39 cellular contexts compared by ENCODE assay signal in genomic region chr3:124905093-124905492, GRCh38. TPM values are rescaled to one million over a fixed set of nuclear protein-coding genes. Genes with fewer than 3 reads are reported as not detected.
"Had no signal": no experiment of that assay in that cellular context is flagged by ENCODE, and none has a peak within 500 bp of the region (broad histone marks: within the 10 kb centered on the region; RNA-seq: fewer than 3 reads in every experiment).

No MANE protein-coding gene starts in this region.

- H3K27ac ChIP-seq: ascending aorta, cardiac muscle cell, VCaP had no signal

- FAIRE-seq: bronchial epithelial cell, TTC549 had no signal

- H3K36me3 Mint-ChIP-seq: activated CD8-positive, alpha-beta memory T cell treated with anti-CD3 and anti-CD28 coated beads, Interleukin-2, amount 10 ng/mL, durations not matched to agents 7 days and 5 days; activated naive CD4-positive, alpha-beta T cell treated with anti-CD3 and anti-CD28 coated beads, Interleukin-2, amount 10 ng/mL, durations not matched to agents 7 days and 5 days; activated naive CD4-positive, alpha-beta T cell treated with anti-CD3 and anti-CD28 coated beads, Interleukin-2, amount 50 U/mL, for 24 hours; activated naive CD8-positive, alpha-beta T cell; activated naive CD8-positive, alpha-beta T cell treated with anti-CD3 and anti-CD28 coated beads, Interleukin-2, amount 10 ng/mL, durations not matched to agents 7 days and 5 days; brain had no signal

- H3K27ac Mint-ChIP-seq: activated CD4-positive, alpha-beta memory T cell treated with anti-CD3 and anti-CD28 coated beads, Interleukin-2, amount 10 ng/mL, durations not matched to agents 7 days and 5 days; activated CD4-positive, alpha-beta T cell treated with anti-CD3 and anti-CD28 coated beads for 36 hours; activated CD4-positive, alpha-beta T cell treated with anti-CD3 and anti-CD28 coated beads, Interleukin-2, amount 10 ng/mL, durations not matched to agents 7 days and 5 days; activated CD8-positive, alpha-beta memory T cell treated with anti-CD3 and anti-CD28 coated beads, Interleukin-2, amount 10 ng/mL, durations not matched to agents 7 days and 5 days; activated CD8-positive, alpha-beta T cell treated with anti-CD3 and anti-CD28 coated beads, Interleukin-2, amount 10 ng/mL, durations not matched to agents 7 days and 5 days; activated naive CD4-positive, alpha-beta T cell treated with anti-CD3 and anti-CD28 coated beads, Interleukin-2, amount 10 ng/mL, durations not matched to agents 7 days and 5 days; activated naive CD4-positive, alpha-beta T cell treated with anti-CD3 and anti-CD28 coated beads, Interleukin-2, amount 50 U/mL, for 24 hours; activated naive CD8-positive, alpha-beta T cell; activated naive CD8-positive, alpha-beta T cell treated with anti-CD3 and anti-CD28 coated beads, Interleukin-2, amount 10 ng/mL, durations not matched to agents 7 days and 5 days; activated naive CD8-positive, alpha-beta T cell treated with anti-CD3 and anti-CD28 coated beads, Interleukin-2, amount 50 U/mL, for 24 hours; activated T-cell treated with anti-CD3 and anti-CD28 coated beads, Interleukin-2, amount 50 U/mL, for 24 hours; activated T-helper 2 cell treated with anti-CD3 and anti-CD28 coated beads, Interferon-gamma antibody, Interleukin-2, Interleukin-4, amounts not matched to agents 10 μg/mL and 5 μg/mL and 100 μg/mL, durations not matched to agents 14 hours and 24 hours and 36 hours; brain; T-helper 1 cell treated with Interleukin-12 subunit alpha and Interleukin-12 subunit beta and Interleukin-4 antibody, amounts not matched to agents 30 μg/mL and 1 μg/mL, for 36 hours; T-helper 2 cell treated with Interferon-gamma antibody and Interleukin-4, amounts not matched to agents 5 μg/mL and 100 μg/mL, for 36 hours had no signal

- H3K4me1 Mint-ChIP-seq: activated naive CD8-positive, alpha-beta T cell treated with anti-CD3 and anti-CD28 coated beads, Interleukin-2, amount 10 ng/mL, durations not matched to agents 7 days and 5 days had no signal

- DNase-seq: activated CD4-positive, alpha-beta memory T cell treated with anti-CD3 and anti-CD28 coated beads, Interleukin-2, amount 10 ng/mL, durations not matched to agents 7 days and 5 days; activated CD4-positive, alpha-beta T cell treated with anti-CD3 and anti-CD28 coated beads for 1 hour; activated CD4-positive, alpha-beta T cell treated with anti-CD3 and anti-CD28 coated beads for 36 hours; activated CD4-positive, alpha-beta T cell treated with anti-CD3 and anti-CD28 coated beads for 48 hours; activated CD4-positive, alpha-beta T cell treated with anti-CD3 and anti-CD28 coated beads, Interleukin-2, amount 10 ng/mL, durations not matched to agents 7 days and 5 days; activated CD4-positive, alpha-beta T cell treated with anti-CD3 and anti-CD28 coated beads, Interleukin-2, amount 50 U/mL, for 48 hours; activated CD4-positive, CD25-positive, alpha-beta regulatory T cell; activated CD8-positive, alpha-beta memory T cell treated with anti-CD3 and anti-CD28 coated beads for 24 hours; activated CD8-positive, alpha-beta memory T cell treated with anti-CD3 and anti-CD28 coated beads, Interleukin-2, amount 10 ng/mL, durations not matched to agents 7 days and 5 days; activated CD8-positive, alpha-beta memory T cell treated with anti-CD3 and anti-CD28 coated beads, Interleukin-2, amount 50 U/mL, for 48 hours; activated CD8-positive, alpha-beta T cell treated with anti-CD3 and anti-CD28 coated beads, Interleukin-2, amount 10 ng/mL, durations not matched to agents 7 days and 5 days; activated effector memory CD4-positive, alpha-beta T cell treated with Interleukin-2 at 50 U/mL for 16 hours; activated gamma-delta T cell; activated naive CD4-positive, alpha-beta T cell treated with anti-CD3 and anti-CD28 coated beads, Interleukin-2, amount 10 ng/mL, durations not matched to agents 7 days and 5 days; activated naive CD4-positive, alpha-beta T cell treated with Interleukin-2 at 50 U/mL for 16 hours; activated naive CD8-positive, alpha-beta T cell treated with anti-CD3 and anti-CD28 coated beads, Interleukin-2, amount 10 ng/mL, durations not matched to agents 7 days and 5 days; activated naive CD8-positive, alpha-beta T cell treated with anti-CD3 and anti-CD28 coated beads, Interleukin-2, amount 50 U/mL, for 24 hours; activated T-cell treated with anti-CD3 and anti-CD28 coated beads, Interleukin-2, amount 50 U/mL, for 24 hours; activated T-cell treated with anti-CD3 and anti-CD28 coated beads, Interleukin-2, amount 50 U/mL, for 48 hours; amygdala; anterior cingulate cortex; caudate nucleus; cerebellar nuclear complex; T-helper 1 cell; T-helper 2 cell; T-helper 9 cell had no signal

- H3K4me3 Mint-ChIP-seq: activated CD4-positive, alpha-beta memory T cell treated with anti-CD3 and anti-CD28 coated beads, Interleukin-2, amount 10 ng/mL, durations not matched to agents 7 days and 5 days; activated CD4-positive, alpha-beta T cell treated with anti-CD3 and anti-CD28 coated beads for 36 hours; activated CD4-positive, alpha-beta T cell treated with anti-CD3 and anti-CD28 coated beads, Interleukin-2, amount 10 ng/mL, durations not matched to agents 7 days and 5 days; activated CD8-positive, alpha-beta memory T cell treated with anti-CD3 and anti-CD28 coated beads, Interleukin-2, amount 10 ng/mL, durations not matched to agents 7 days and 5 days; activated CD8-positive, alpha-beta T cell treated with anti-CD3 and anti-CD28 coated beads, Interleukin-2, amount 10 ng/mL, durations not matched to agents 7 days and 5 days; activated naive CD4-positive, alpha-beta T cell treated with anti-CD3 and anti-CD28 coated beads, Interleukin-2, amount 10 ng/mL, durations not matched to agents 7 days and 5 days; activated naive CD4-positive, alpha-beta T cell treated with anti-CD3 and anti-CD28 coated beads, Interleukin-2, amount 50 U/mL, for 24 hours; activated naive CD8-positive, alpha-beta T cell; activated naive CD8-positive, alpha-beta T cell treated with anti-CD3 and anti-CD28 coated beads, Interleukin-2, amount 10 ng/mL, durations not matched to agents 7 days and 5 days; activated naive CD8-positive, alpha-beta T cell treated with anti-CD3 and anti-CD28 coated beads, Interleukin-2, amount 50 U/mL, for 24 hours; activated T-cell treated with anti-CD3 and anti-CD28 coated beads, Interleukin-2, amount 50 U/mL, for 24 hours; brain; central memory CD8-positive, alpha-beta T cell; T-helper 1 cell treated with Interleukin-12 subunit alpha and Interleukin-12 subunit beta and Interleukin-4 antibody, amounts not matched to agents 30 μg/mL and 1 μg/mL, for 36 hours; T-helper 2 cell treated with Interferon-gamma antibody and Interleukin-4, amounts not matched to agents 5 μg/mL and 100 μg/mL, for 36 hours had no signal

- H3K27me3 Mint-ChIP-seq: central memory CD8-positive, alpha-beta T cell had no signal

- H3K9me3 ChIP-seq: ascending aorta had no signal

- ATAC-seq: activated CD4-positive, alpha-beta T cell treated with anti-CD3 and anti-CD28 coated beads for 36 hours; activated CD8-positive, alpha-beta memory T cell treated with anti-CD3 and anti-CD28 coated beads, Interleukin-2, amount 10 ng/mL, durations not matched to agents 7 days and 5 days; activated CD8-positive, alpha-beta T cell treated with anti-CD3 and anti-CD28 coated beads, Interleukin-2, amount 10 ng/mL, durations not matched to agents 7 days and 5 days; activated naive CD8-positive, alpha-beta T cell treated with anti-CD3 and anti-CD28 coated beads, Interleukin-2, amount 50 U/mL, for 24 hours had no signal

- H3K9me3 Mint-ChIP-seq: activated CD4-positive, alpha-beta memory T cell treated with anti-CD3 and anti-CD28 coated beads, Interleukin-2, amount 10 ng/mL, durations not matched to agents 7 days and 5 days; activated CD4-positive, alpha-beta T cell treated with anti-CD3 and anti-CD28 coated beads, Interleukin-2, amount 10 ng/mL, durations not matched to agents 7 days and 5 days; activated naive CD4-positive, alpha-beta T cell treated with anti-CD3 and anti-CD28 coated beads, Interleukin-2, amount 10 ng/mL, durations not matched to agents 7 days and 5 days; activated naive CD4-positive, alpha-beta T cell treated with anti-CD3 and anti-CD28 coated beads, Interleukin-2, amount 50 U/mL, for 24 hours; activated naive CD8-positive, alpha-beta T cell treated with anti-CD3 and anti-CD28 coated beads, Interleukin-2, amount 10 ng/mL, durations not matched to agents 7 days and 5 days; activated naive CD8-positive, alpha-beta T cell treated with anti-CD3 and anti-CD28 coated beads, Interleukin-2, amount 50 U/mL, for 24 hours; activated T-cell treated with anti-CD3 and anti-CD28 coated beads, Interleukin-2, amount 50 U/mL, for 24 hours; activated T-helper 2 cell treated with anti-CD3 and anti-CD28 coated beads, Interferon-gamma antibody, Interleukin-2, Interleukin-4, amounts not matched to agents 10 μg/mL and 5 μg/mL and 100 μg/mL, durations not matched to agents 14 hours and 24 hours and 36 hours; central memory CD8-positive, alpha-beta T cell; T-helper 1 cell treated with Interleukin-12 subunit alpha and Interleukin-12 subunit beta and Interleukin-4 antibody, amounts not matched to agents 30 μg/mL and 1 μg/mL, for 36 hours; T-helper 2 cell treated with Interferon-gamma antibody and Interleukin-4, amounts not matched to agents 5 μg/mL and 100 μg/mL, for 36 hours had no signal

- H3K27me3 ChIP-seq: ascending aorta, cardiac muscle cell had no signal

- H3K4me3 ChIP-seq: ascending aorta, cardiac muscle cell had no signal

- H3K36me3 ChIP-seq: ascending aorta, cardiac muscle cell had no signal

RNA-seq across cellular contexts. Expression of gene ITGB5, which starts 17.9 kb away (rescaled TPM):
- total RNA-seq: activated CD8-positive, alpha-beta T cell treated with anti-CD3 and anti-CD28 coated beads, Interleukin-2, amount 10 ng/mL, durations not matched to agents 7 days and 5 days had no signal

RNA-seq across cellular contexts. Expression of gene MUC13, which starts 29.5 kb away (rescaled TPM):
- total RNA-seq: activated CD4-positive, alpha-beta memory T cell treated with anti-CD3 and anti-CD28 coated beads, Interleukin-2, amount 10 ng/mL, durations not matched to agents 7 days and 5 days; activated CD4-positive, alpha-beta T cell treated with anti-CD3 and anti-CD28 coated beads for 36 hours; activated CD4-positive, alpha-beta T cell treated with anti-CD3 and anti-CD28 coated beads, Interleukin-2, amount 10 ng/mL, durations not matched to agents 7 days and 5 days; activated CD8-positive, alpha-beta memory T cell treated with anti-CD3 and anti-CD28 coated beads, Interleukin-2, amount 10 ng/mL, durations not matched to agents 7 days and 5 days; activated CD8-positive, alpha-beta T cell treated with anti-CD3 and anti-CD28 coated beads, Interleukin-2, amount 10 ng/mL, durations not matched to agents 7 days and 5 days; activated naive CD8-positive, alpha-beta T cell treated with anti-CD3 and anti-CD28 coated beads, Interleukin-2, amount 10 ng/mL, durations not matched to agents 7 days and 5 days; activated T-helper 2 cell treated with anti-CD3 and anti-CD28 coated beads, Interferon-gamma antibody, Interleukin-2, Interleukin-4, amounts not matched to agents 10 μg/mL and 5 μg/mL and 100 μg/mL, durations not matched to agents 14 hours and 24 hours and 36 hours; ascending aorta; bronchial epithelial cell; cardiac muscle cell; chondrocyte had no signal
